In genomic region chr3:117017135-117017990, GRCh38 we compare ENCODE assay signal across 12 cellular contexts.
A peak's percentile ranks its signal among the peaks of the same experiment; 100 is the strongest.
DNase-seq lines count a peak whose midpoint lies in the region; ATAC-seq and TF ChIP-seq lines count a peak whose summit lies in the region.
"Had no signal": no experiment of that assay in that cellular context is flagged by ENCODE, and none has a peak within 500 bp of the region (broad histone marks: within the 10 kb centered on the region; RNA-seq: fewer than 3 reads in every experiment).

No MANE protein-coding gene starts in this region.

- no peaks in the 10 kb centered on the region for H3K27me3 ChIP-seq in SK-N-SH (ENCODE audit: insufficient read depth)
- no peaks in the 10 kb centered on the region for H3K27me3 ChIP-seq in smooth muscle cell (ENCODE audit: low read depth)
- no peaks in the 10 kb centered on the region for H3K27me3 ChIP-seq in Karpas-422 (ENCODE audit: low read length)
- H3K27me3 ChIP-seq: thyroid gland had no signal

- no peak overlapping the region for H3K9ac ChIP-seq in SK-N-SH
- H3K9ac ChIP-seq in smooth muscle cell (ENCODE audit: low read depth): no peak overlapping the region
- no peak overlapping the region for H3K9ac ChIP-seq in Karpas-422 (ENCODE audit: low read length)

- TF ChIP-seq CTCF in SK-N-SH (IDR thresholded peaks at IDR 0.05) (no peak), smooth muscle cell (IDR thresholded peaks at IDR 0.05; ENCODE audit: borderline replicate concordance, insufficient read depth, poor library complexity, severe bottlenecking) (no peak), OCI-LY7 (conservative IDR thresholded peaks at IDR 0.05; ENCODE audit: low read length) (no peak)

- no peak overlapping the region for H2AFZ ChIP-seq in SK-N-SH (ENCODE audit: low read depth)
- no peak overlapping the region for H2AFZ ChIP-seq in smooth muscle cell (ENCODE audit: low read depth)
- no peak overlapping the region for H2AFZ ChIP-seq in Karpas-422 (ENCODE audit: low read length)
- H2AFZ ChIP-seq in OCI-LY7 (ENCODE audit: low read length): no peak overlapping the region

- CTCF ChIA-PET in SK-N-SH (lab: Yijun Ruan, JAX): interaction anchor here (0.6 to 2.8 kb wide), 8 partner anchors 26 to 509 kb away, joined by 3 to 14 read pairs (median 4); no protein-coding TSS in a partner anchor
- CTCF ChIA-PET in OCI-LY7 (lab: Charles Lee; ENCODE audit: unreplicated experiment): no interaction called here

- H3K36me3 ChIP-seq in SK-N-SH (replicated peaks in 1 of 2; ENCODE audit: control insufficient read depth in 1 of 2, insufficient read depth in 2 of 2, low read length in 1 of 2) (no peaks in the 10 kb centered on the region), smooth muscle cell (ENCODE audit: low read depth) (no peaks in the 10 kb centered on the region), Karpas-422 (ENCODE audit: insufficient read depth, low read length) (no peaks in the 10 kb centered on the region), OCI-LY7 (ENCODE audit: insufficient read depth, low read length) (no peaks in the 10 kb centered on the region)
- H3K36me3 ChIP-seq: thyroid gland had no signal

- 81% methylated on average over 6 of the region's 7 CpGs for WGBS in SK-N-SH (ENCODE audit: low lambda C conversion rate)
- WGBS in smooth muscle cell (ENCODE audit: low lambda C conversion rate): 56% methylated on average over 6 of the region's 7 CpGs

- no peak for TF ChIP-seq EP300 in SK-N-SH (IDR thresholded peaks at IDR 0.05; ENCODE audit: borderline replicate concordance in 1 of 2, low read depth in 1 of 2, low read length in 1 of 2)

- H3K79me2 ChIP-seq in SK-N-SH (ENCODE audit: insufficient read depth) (no peaks in the 10 kb centered on the region), smooth muscle cell (ENCODE audit: low read depth) (no peaks in the 10 kb centered on the region), Karpas-422 (ENCODE audit: low read length) (no peaks in the 10 kb centered on the region), OCI-LY7 (ENCODE audit: insufficient read depth, low read depth, low read length) (no peaks in the 10 kb centered on the region)

- no peak for TF ChIP-seq RAD21 in SK-N-SH (IDR thresholded peaks at IDR 0.05; ENCODE audit: low read length)

- no peak for ATAC-seq in SK-N-SH treated with all-trans-retinoic acid at 6 μM for 48 hours
- ATAC-seq in HG02588 (IDR thresholded peaks at IDR 0.05; ENCODE audit: unreplicated experiment): peak; percentile 88
- peak; percentile 88 for ATAC-seq in HG03432 (IDR thresholded peaks at IDR 0.05; ENCODE audit: unreplicated experiment)

- H3F3A ChIP-seq in SK-N-SH (replicated peaks; ENCODE audit: insufficient read depth) (no peaks in the 10 kb centered on the region), smooth muscle cell (ENCODE audit: low read depth) (no peaks in the 10 kb centered on the region)

- intact Hi-C loops in OCI-LY7 (cut with micrococcal nuclease; ENCODE audit: unreplicated experiment): loop anchor here (10.0 kb wide), 2 partner anchors 153 to 243 kb away; no protein-coding TSS in a partner anchor

- no peak overlapping the region for H3K4me2 ChIP-seq in SK-N-SH
- no peak overlapping the region for H3K4me2 ChIP-seq in smooth muscle cell
- H3K4me2 ChIP-seq in Karpas-422 (ENCODE audit: low read depth, low read length, poor library complexity, severe bottlenecking): no peak overlapping the region
- no peak overlapping the region for H3K4me2 ChIP-seq in OCI-LY7 (ENCODE audit: low read length)

- no TSS peak for BruUV-seq in OCI-LY7 (replicated peaks; lab: Mats Ljungman, UMichigan)

- POLR2A ChIA-PET in SK-N-SH (lab: Yijun Ruan, JAX): no interaction called here
- POLR2A ChIA-PET in OCI-LY7 (lab: Charles Lee): no interaction called here

- H3K9me2 ChIP-seq in SK-N-SH: no peaks in the 10 kb centered on the region
- H3K9me2 ChIP-seq in Karpas-422 (replicated peaks; ENCODE audit: insufficient read depth, low read length): no peaks in the 10 kb centered on the region
- H3K9me2 ChIP-seq in OCI-LY7 (ENCODE audit: insufficient read depth, low read length): no peaks in the 10 kb centered on the region

- H4K20me1 ChIP-seq in SK-N-SH (ENCODE audit: insufficient read depth): no peaks in the 10 kb centered on the region
- no peaks in the 10 kb centered on the region for H4K20me1 ChIP-seq in smooth muscle cell (ENCODE audit: low read depth)
- no peaks in the 10 kb centered on the region for H4K20me1 ChIP-seq in Karpas-422 (ENCODE audit: insufficient read depth, low read depth, low read length)
- H4K20me1 ChIP-seq in OCI-LY7 (ENCODE audit: insufficient read depth, low read length): no peaks in the 10 kb centered on the region

- no peaks in the 10 kb centered on the region for H3K9me3 ChIP-seq in SK-N-SH
- H3K9me3 ChIP-seq in smooth muscle cell (replicated peaks; ENCODE audit: low read depth): no peaks in the 10 kb centered on the region
- no peaks in the 10 kb centered on the region for H3K9me3 ChIP-seq in Karpas-422 (ENCODE audit: low read length)
- H3K9me3 ChIP-seq in OCI-LY7 (ENCODE audit: low read length): no peaks in the 10 kb centered on the region
- H3K9me3 ChIP-seq: thyroid gland had no signal

- peak overlapping the region in 1 of 2 experiments; percentile 86; a peak in 1 of 4 replicates for H3K27ac ChIP-seq in SK-N-SH (ENCODE audit: low read depth in 2 of 2, low read length in 1 of 2)
- H3K27ac ChIP-seq in smooth muscle cell (ENCODE audit: low read depth): no peak overlapping the region
- no peak overlapping the region for H3K27ac ChIP-seq in Karpas-422 (ENCODE audit: low read length)
- no peak overlapping the region for H3K27ac ChIP-seq in OCI-LY7 (ENCODE audit: low read depth, low read length, poor library complexity, severe bottlenecking)
- H3K27ac ChIP-seq: thyroid gland had no signal

- H3K4me1 ChIP-seq in SK-N-SH (ENCODE audit: control insufficient read depth in 1 of 2, insufficient read depth in 2 of 2, low read depth in 1 of 2, low read length in 1 of 2): peaks cover 0 to 27% of the 10 kb centered on the region in 2 experiments; a peak in 2 of 4 replicates
- H3K4me1 ChIP-seq in smooth muscle cell (ENCODE audit: low read depth): peaks cover 5% of the 10 kb centered on the region
- H3K4me1 ChIP-seq in Karpas-422 (ENCODE audit: low read length): no peaks in the 10 kb centered on the region
- no peaks in the 10 kb centered on the region for H3K4me1 ChIP-seq in OCI-LY7 (ENCODE audit: insufficient read depth, low read length, poor library complexity, severe bottlenecking)
- H3K4me1 ChIP-seq: thyroid gland had no signal

- DNase-seq in SK-N-SH (no peak), smooth muscle cell (lab: John Stamatoyannopoulos, UW; ENCODE audit: unreplicated experiment) (peak; percentile 7), Karpas-422 (no peak), OCI-LY7 (ENCODE audit: low spot score) (no peak), superior temporal gyrus (ENCODE audit: extremely low spot score) (no peak)
- DNase-seq: 8988T; DND-41; stimulated activated CD4-positive, alpha-beta T cell treated with anti-CD3 and anti-CD28 coated beads, Interleukin-4, amount 100 ng/mL, for 4 hours; thyroid gland had no signal

- H3K4me3 ChIP-seq in SK-N-SH (ENCODE audit: low read depth in 2 of 2, low read length in 1 of 2) (no peak overlapping the region), smooth muscle cell (no peak overlapping the region), Karpas-422 (ENCODE audit: low read length) (no peak overlapping the region), OCI-LY7 (ENCODE audit: low read depth, low read length, poor library complexity, severe bottlenecking) (no peak overlapping the region)
- H3K4me3 ChIP-seq: thyroid gland had no signal

TF ChIP-seq in SK-N-SH treated with all-trans-retinoic acid at 6 μM for 48 hours, 23 proteins besides CTCF, POLR2A, EP300 and RAD21:
- TF ChIP-seq ZNF70 (CRISPR knock-in tag; IDR thresholded peaks at IDR 0.05): peak; percentile 77
- TF ChIP-seq PATZ1 (CRISPR knock-in tag; IDR thresholded peaks at IDR 0.05; ENCODE audit: borderline replicate concordance): no peak
- no peak for TF ChIP-seq BACH2 (CRISPR knock-in tag; IDR thresholded peaks at IDR 0.05; ENCODE audit: borderline replicate concordance)

TF ChIP-seq in SK-N-SH, 30 proteins besides CTCF, POLR2A, EP300 and RAD21 (continues in another document):
- TF ChIP-seq FOXJ3 (CRISPR knock-in tag; IDR thresholded peaks at IDR 0.05): no peak
- TF ChIP-seq RXRA (IDR thresholded peaks at IDR 0.05; ENCODE audit: borderline replicate concordance, low read depth): no peak
- no peak for TF ChIP-seq ELF1 (IDR thresholded peaks at IDR 0.05)
- TF ChIP-seq, protein P1, sequence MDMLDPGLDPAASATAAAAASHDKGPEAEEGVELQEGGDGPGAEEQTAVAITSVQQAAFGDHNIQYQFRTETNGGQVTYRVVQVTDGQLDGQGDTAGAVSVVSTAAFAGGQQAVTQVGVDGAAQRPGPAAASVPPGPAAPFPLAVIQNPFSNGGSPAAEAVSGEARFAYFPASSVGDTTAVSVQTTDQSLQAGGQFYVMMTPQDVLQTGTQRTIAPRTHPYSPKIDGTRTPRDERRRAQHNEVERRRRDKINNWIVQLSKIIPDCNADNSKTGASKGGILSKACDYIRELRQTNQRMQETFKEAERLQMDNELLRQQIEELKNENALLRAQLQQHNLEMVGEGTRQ (IDR thresholded peaks at IDR 0.05; ENCODE audit: borderline replicate concordance, low read depth, low read length): no peak
- TF ChIP-seq ZBTB33 (IDR thresholded peaks at IDR 0.05; ENCODE audit: borderline replicate concordance, low read depth): no peak
- no peak for TF ChIP-seq NRF1 (IDR thresholded peaks at IDR 0.05; ENCODE audit: low read depth, low read length)
- TF ChIP-seq GATA2 (CRISPR knock-in tag; IDR thresholded peaks at IDR 0.05): no peak
- no peak for TF ChIP-seq GABPA (IDR thresholded peaks at IDR 0.05; ENCODE audit: low read depth)
